In genomic region chr10:117268907-117269306, GRCh38 we compare ENCODE assay signal across 25 cellular contexts. TPM values are rescaled to one million over a fixed set of nuclear protein-coding genes. Genes with fewer than 3 reads are reported as not detected.
"Had no signal": no experiment of that assay in that cellular context is flagged by ENCODE, and none has a peak within 500 bp of the region (broad histone marks: within the 10 kb centered on the region; RNA-seq: fewer than 3 reads in every experiment).

No MANE protein-coding gene starts in this region.

- ATAC-seq: Panc1, PC-3, T-cell had no signal

- DNase-seq: Karpas-422, KBM-7, MG63, NCI-H1092, NCI-H1105 treated with DMSO at 0.1 percent for 48 hours, NCI-H1417 treated with DMSO at 0.1 percent for 48 hours, NCI-H1694 treated with DMSO at 0.1 percent for 48 hours, NCI-H1930, NCI-H2081, NCI-H2107, NCI-H2227 treated with DMSO at 0.1 percent for 48 hours, NCI-H446, NCI-H510A, NCI-H524 treated with DMSO at 0.1 percent for 48 hours, NCI-H774, PC-3, SHP77, SK-N-SH, SW 1271, T-cell had no signal

- H3K4me3 ChIP-seq: MG63 had no signal

- H3K27ac ChIP-seq: RWPE1 had no signal

- H3K9me3 ChIP-seq: MG63, SK-N-SH had no signal

- H3K9ac ChIP-seq: SK-N-SH had no signal

- H3K27me3 ChIP-seq: MG63 had no signal

- H3K36me3 ChIP-seq: MG63 had no signal

- H3K4me2 ChIP-seq: SK-N-SH had no signal

RNA-seq across cellular contexts. Expression of gene SLC18A2, which starts 28.0 kb away (rescaled TPM):
- total RNA-seq: HT1080, OCI-LY7, PC-3, SK-MEL-5 had no signal
- polyA plus RNA-seq: SK-N-SH had no signal
